1 cellular context compared by ENCODE assay signal in the genomic region with DNA sequence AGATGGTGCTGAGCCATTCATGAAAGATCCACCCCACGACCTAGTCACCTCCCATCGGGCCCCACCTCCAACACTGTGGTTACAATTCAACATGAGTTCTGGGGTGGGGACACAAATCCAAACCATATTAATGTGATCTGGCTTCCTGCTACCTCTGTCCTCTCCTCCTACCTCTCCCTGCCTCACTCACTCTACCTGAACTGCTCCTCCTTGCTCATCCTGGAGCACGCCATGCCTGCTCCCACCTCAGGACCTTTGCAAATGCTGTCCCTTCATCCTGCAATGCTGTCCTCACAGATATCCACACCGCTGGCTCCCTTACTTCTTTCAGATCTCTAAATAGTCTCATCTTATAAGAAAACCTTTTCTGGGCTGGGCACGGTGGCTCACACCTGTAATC.
TF ChIP-seq lines count a peak whose summit lies in the region.

No MANE protein-coding gene starts in this region.

TF ChIP-seq in HepG2, 621 proteins besides CTCF, POLR2A, EP300 and RAD21:
- TF ChIP-seq KLF6 (CRISPR knock-in tag; IDR thresholded peaks at IDR 0.05): no peak
- peak; percentile 79; the same call in 1 of the 2 replicates for TF ChIP-seq ZNF329 (CRISPR knock-in tag; IDR thresholded peaks at IDR 0.05; ENCODE audit: low read depth)
- TF ChIP-seq ZMYM3 (CRISPR knock-in tag; IDR thresholded peaks at IDR 0.05): peak; percentile 57; the same call in 1 of the 2 replicates
